23 cellular contexts compared by ENCODE assay signal in the genomic region with DNA sequence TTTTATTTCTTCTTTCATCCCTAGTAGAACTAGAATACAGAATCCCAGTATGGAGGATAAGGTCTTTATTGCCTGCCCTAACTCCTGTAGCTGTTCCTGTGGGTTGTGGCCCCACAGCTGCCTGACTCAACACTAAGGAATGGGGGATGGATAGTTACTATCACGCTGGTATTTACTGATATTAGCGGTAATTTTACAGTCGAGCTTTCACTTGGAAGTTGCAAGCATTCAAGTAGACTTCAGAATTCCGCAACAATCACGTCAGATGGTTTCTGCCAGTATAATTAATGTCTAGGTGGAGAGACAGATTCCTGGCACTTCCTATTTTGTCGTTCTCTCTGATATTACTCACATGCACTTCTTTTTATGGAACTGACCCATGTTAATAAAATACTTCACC.
DNase-seq lines count a peak whose midpoint lies in the region.
"Had no signal": no experiment of that assay in that cellular context is flagged by ENCODE, and none has a peak within 500 bp of the region (broad histone marks: within the 10 kb centered on the region; RNA-seq: fewer than 3 reads in every experiment).

No MANE protein-coding gene starts in this region.

- peak; percentile 9 for DNase-seq in COLO829 (ENCODE audit: low spot score)
- DNase-seq in HT1080 (ENCODE audit: low read depth): peak; percentile 20
- DNase-seq in amniotic epithelial cell (ENCODE audit: low read depth): peak; percentile 58
- peak; percentile 17 for DNase-seq in kidney tubule cell (ENCODE audit: low spot score)
- no peak for DNase-seq in cerebellum (ENCODE audit: low spot score)
- no peak for DNase-seq in NCI-H187 treated with DMSO at 0.1 percent for 48 hours (lab: John Stamatoyannopoulos, UW)
- no peak for DNase-seq in ecto neural progenitor cell (ENCODE audit: low spot score)
- DNase-seq in activated CD4-positive, alpha-beta T cell treated with anti-CD3 and anti-CD28 coated beads, Interleukin-2, amount 50 U/mL, for 4 hours: no peak
- DNase-seq: ACHN; activated CD4-positive, CD25-positive, alpha-beta regulatory T cell; activated T-cell treated with anti-CD3 and anti-CD28 coated beads, Interleukin-2, amount 50 U/mL, for 4 hours; body of pancreas; gastrocnemius medialis; Kasumi-1; left colon; NCI-H1417; NCI-H69; nephron progenitor cell; PC-3; stimulated activated CD4-positive, alpha-beta T cell treated with anti-CD3 and anti-CD28 coated beads, Interleukin-4, amount 100 ng/mL, for 1 hour; stomach; T-helper 9 cell; uterus had no signal

Comparison
In these comparisons a context has a peak if more than half of its experiments do, and no peak if none do; other contexts are left out.
1. DNase-seq: peak in COLO829 (single experiment), HT1080 (single experiment), amniotic epithelial cell (single experiment) and kidney tubule cell (single experiment); none in cerebellum (single experiment), NCI-H187 treated with DMSO at 0.1 percent for 48 hours (single experiment), ecto neural progenitor cell (single experiment) and activated CD4-positive, alpha-beta T cell treated with anti-CD3 and anti-CD28 coated beads, Interleukin-2, amount 50 U/mL, for 4 hours (0 of 2).